25 cellular contexts compared by ENCODE assay signal in genomic region chr1:36673207-36673606, GRCh38.
A peak's percentile ranks its signal among the peaks of the same experiment; 100 is the strongest.
DNase-seq lines count a peak whose midpoint lies in the region; ATAC-seq, FAIRE-seq and TF ChIP-seq lines count a peak whose summit lies in the region.
"Had no signal": no experiment of that assay in that cellular context is flagged by ENCODE, and none has a peak within 500 bp of the region (broad histone marks: within the 10 kb centered on the region; RNA-seq: fewer than 3 reads in every experiment).

No MANE protein-coding gene starts in this region.

- H3K27ac ChIP-seq in HUES48 (ENCODE audit: low read depth, low read length) = peak overlapping the region; percentile 14
- H3K27ac ChIP-seq: KMS-11, PC-9, sigmoid colon, thyroid gland had no signal

- DNase-seq in D721Med (ENCODE audit: insufficient read length, low spot score) (peak; percentile 77), NCI-H82 treated with DMSO at 0.1 percent for 48 hours (lab: John Stamatoyannopoulos, UW; ENCODE audit: unreplicated experiment) (peak; percentile 84), iPS-NIHi11 (ENCODE audit: low spot score) (peak; percentile 30), mucosa of descending colon (no peak), NCI-H187 (lab: John Stamatoyannopoulos, UW) (no peak), urothelium cell line (ENCODE audit: low spot score) (no peak)
- DNase-seq: activated B cell treated with CpG ODN at 0.5 μM for 24 hours; activated CD4-positive, alpha-beta T cell treated with anti-CD3 and anti-CD28 coated beads, Interleukin-2, amount 50 U/mL, for 4 hours; activated CD8-positive, alpha-beta memory T cell treated with anti-CD3 and anti-CD28 coated beads, Interleukin-2, amount 50 U/mL, for 48 hours; anterior cingulate cortex; DMS153; kidney glomerular epithelial cell; NCI-H2081; NCI-H526 treated with DMSO at 0.1 percent for 48 hours; PC-9; Right ventricle myocardium superior; sigmoid colon; stimulated activated CD4-positive, alpha-beta T cell treated with anti-CD3 and anti-CD28 coated beads, Interleukin-15, amount 100 ng/mL, for 24 hours; thyroid gland had no signal

- no peak overlapping the region for H3K4me3 ChIP-seq in HUES48 (ENCODE audit: low read depth, low read length)
- H3K4me3 ChIP-seq in mucosa of descending colon = no peak overlapping the region
- H3K4me3 ChIP-seq: lung, PC-9, sigmoid colon, thyroid gland had no signal

- H3K9ac ChIP-seq in HUES48 (ENCODE audit: low read depth, low read length) = no peak overlapping the region
- H3K9ac ChIP-seq: KMS-11 had no signal

- H3K36me3 ChIP-seq in HUES48 (ENCODE audit: control insufficient read depth, insufficient read depth, low read length) = no peaks in the 10 kb centered on the region
- H3K36me3 ChIP-seq in mucosa of descending colon (ENCODE audit: low read depth) = no peaks in the 10 kb centered on the region
- H3K36me3 ChIP-seq: sigmoid colon, thyroid gland had no signal

- TF ChIP-seq CTCF in D721Med (IDR thresholded peaks at IDR 0.05; ENCODE audit: insufficient read depth, missing control alignments) (no peak), mucosa of descending colon (IDR thresholded peaks at IDR 0.05) (no peak)

- intact Hi-C loops in mucosa of descending colon (cut with DNase I, micrococcal nuclease) = no loop called here

- ATAC-seq in mucosa of descending colon = no peak

- H3K27me3 ChIP-seq in HUES48 (ENCODE audit: control insufficient read depth, insufficient read depth, low read length) = no peaks in the 10 kb centered on the region
- H3K27me3 ChIP-seq: thyroid gland had no signal

- H3K4me1 ChIP-seq in HUES48 (ENCODE audit: control insufficient read depth, insufficient read depth, low read length) (peaks cover 15% of the 10 kb centered on the region), mucosa of descending colon (ENCODE audit: low read depth) (no peaks in the 10 kb centered on the region)
- H3K4me1 ChIP-seq: sigmoid colon, thyroid gland had no signal

- H3K9me3 ChIP-seq in HUES48 (ENCODE audit: control insufficient read depth, insufficient read depth, low read length) (no peaks in the 10 kb centered on the region), mucosa of descending colon (no peaks in the 10 kb centered on the region)
- H3K9me3 ChIP-seq: sigmoid colon, thyroid gland had no signal

- FAIRE-seq in D721Med (lab: Jason Lieb, UNC) (peak; percentile 84), urothelium cell line (lab: Jason Lieb, UNC) (no peak)
- FAIRE-seq: endometrium, G401.6, HTR-8/SVneo had no signal

Comparison
In these comparisons a context has a peak if more than half of its experiments do, and no peak if none do; other contexts are left out.
1. DNase-seq: peak in D721Med (single experiment), NCI-H82 treated with DMSO at 0.1 percent for 48 hours (single experiment) and iPS-NIHi11 (single experiment); none in mucosa of descending colon (0 of 3), NCI-H187 (0 of 2) and urothelium cell line (single experiment).